ENCODE assay signal across 8 cellular contexts in the genomic region with DNA sequence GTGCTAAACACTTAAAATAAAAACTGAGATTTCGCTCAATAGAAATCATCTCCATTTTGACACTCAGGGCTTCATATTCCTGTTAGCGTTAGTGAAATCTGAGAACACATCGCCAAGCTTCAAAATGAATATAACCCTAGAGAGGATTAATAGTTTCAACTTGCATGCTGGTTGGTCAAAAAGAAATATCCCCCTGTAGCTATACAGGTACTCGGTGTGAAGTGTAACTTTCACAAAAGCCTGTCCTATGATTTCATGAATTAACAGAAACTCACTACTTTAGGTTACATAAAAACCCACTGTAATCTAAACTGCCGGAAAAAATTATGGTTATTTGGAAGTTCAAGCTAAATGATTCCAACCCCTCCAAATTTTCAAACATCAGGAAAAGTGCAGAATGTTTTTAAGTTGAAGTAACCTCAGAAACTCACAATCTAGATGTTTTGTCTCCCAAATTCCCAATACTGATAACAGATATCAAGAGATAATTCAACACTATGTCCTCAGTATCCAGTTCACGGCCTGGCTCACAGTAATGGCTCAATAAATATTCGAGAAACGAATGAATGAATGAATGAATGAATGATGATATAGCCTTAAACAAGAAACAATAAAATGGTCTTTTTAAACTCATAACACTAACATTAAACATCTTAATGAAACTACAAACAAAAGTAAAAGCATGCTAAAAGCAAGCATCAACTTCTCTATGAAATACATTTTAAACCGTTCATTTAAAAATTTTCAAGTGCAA. TPM values are rescaled to one million over a fixed set of nuclear protein-coding genes. Genes with fewer than 3 reads are reported as not detected.
A peak's percentile ranks its signal among the peaks of the same experiment; 100 is the strongest.
DNase-seq lines count a peak whose midpoint lies in the region; ATAC-seq and TF ChIP-seq lines count a peak whose summit lies in the region.

No MANE protein-coding gene starts in this region.

- H3K9ac ChIP-seq in HCT116 (ENCODE audit: low read length), result no peak overlapping the region

- H3K9me3 Mint-ChIP-seq in CD4-positive, alpha-beta T cell, result no peaks in the 10 kb centered on the region
- H3K9me3 Mint-ChIP-seq in activated naive CD8-positive, alpha-beta T cell treated with anti-CD3 and anti-CD28 coated beads, Interleukin-2, amount 10 ng/mL, durations not matched to agents 7 days and 5 days, result no peaks in the 10 kb centered on the region
- no peaks in the 10 kb centered on the region for H3K9me3 Mint-ChIP-seq in mesothelial cell of epicardium

- no peaks in the 10 kb centered on the region for H3K27me3 ChIP-seq in CD4-positive, alpha-beta T cell (ENCODE audit: control insufficient read depth, insufficient read depth, low read length)
- no peaks in the 10 kb centered on the region for H3K27me3 ChIP-seq in HCT116 (ENCODE audit: insufficient read depth, low read length)

- peak overlapping the region; percentile 90; the same call in 1 of the 2 replicates for H3K4me2 ChIP-seq in HCT116 (ENCODE audit: low read length)

- no peak overlapping the region for H2AFZ ChIP-seq in HCT116 (ENCODE audit: low read depth, low read length, poor library complexity, severe bottlenecking)

- intact Hi-C loops in CD4-positive, alpha-beta T cell (cut with DNase I, micrococcal nuclease), result loop anchor here (2.0 to 10.0 kb wide), 5 partner anchors 36 to 229 kb away; a partner anchor contains a TSS
- intact Hi-C loops in HCT116 (cut with micrococcal nuclease), result loop anchor here (2.0 kb wide), 1 partner anchor 259 kb away; no protein-coding TSS in a partner anchor

- POLR2A ChIA-PET in CD4-positive, alpha-beta T cell (lab: Charles Lee), result interaction anchor here (0.7 to 4.5 kb wide), 14 partner anchors 8 to 276 kb away, joined by 3 to 43 read pairs (median 5); a partner anchor contains a TSS
- POLR2A ChIA-PET in HCT116 (lab: Charles Lee), result no interaction called here
- POLR2A ChIA-PET in activated naive CD8-positive, alpha-beta T cell treated with anti-CD3 and anti-CD28 coated beads, Interleukin-2, amount 10 ng/mL, durations not matched to agents 7 days and 5 days (lab: Charles Lee), result interaction anchor here (1.0 to 3.6 kb wide), 9 partner anchors 8 to 276 kb away, joined by 3 to 14 read pairs (median 4); a partner anchor contains a TSS

- CTCF ChIA-PET in CD4-positive, alpha-beta T cell (lab: Charles Lee), result interaction anchor here (0.7 to 4.0 kb wide), 13 partner anchors 11 to 275 kb away, joined by 3 to 27 read pairs (median 4); a partner anchor contains a TSS
- CTCF ChIA-PET in HCT116 (lab: Charles Lee), result interaction anchor here (1.5 kb wide), 1 partner anchor 258 kb away, joined by 6 read pairs; no protein-coding TSS in a partner anchor

- H3K36me3 Mint-ChIP-seq in CD4-positive, alpha-beta T cell (ENCODE audit: low read depth), result peaks cover 21% of the 10 kb centered on the region
- peaks cover 10% of the 10 kb centered on the region for H3K36me3 Mint-ChIP-seq in activated naive CD8-positive, alpha-beta T cell treated with anti-CD3 and anti-CD28 coated beads, Interleukin-2, amount 10 ng/mL, durations not matched to agents 7 days and 5 days
- no peaks in the 10 kb centered on the region for H3K36me3 Mint-ChIP-seq in mesothelial cell of epicardium

- no peak for TF ChIP-seq POLR2A in HCT116 (IDR thresholded peaks at IDR 0.05; ENCODE audit: borderline replicate concordance, extremely low read depth, insufficient read depth, insufficient read length)

- H3K4me1 Mint-ChIP-seq in CD4-positive, alpha-beta T cell (ENCODE audit: low read depth), result peaks cover 85% of the 10 kb centered on the region
- peaks cover 51% of the 10 kb centered on the region for H3K4me1 Mint-ChIP-seq in activated naive CD8-positive, alpha-beta T cell treated with anti-CD3 and anti-CD28 coated beads, Interleukin-2, amount 10 ng/mL, durations not matched to agents 7 days and 5 days
- H3K4me1 Mint-ChIP-seq in mesothelial cell of epicardium, result peaks cover 54% of the 10 kb centered on the region

- peaks cover 68% of the 10 kb centered on the region for H3K79me2 ChIP-seq in HCT116 (ENCODE audit: insufficient read depth, low read length)

- H3K4me3 ChIP-seq in HCT116 (replicated peaks in 1 of 2; ENCODE audit: low read depth in 1 of 2, low read length in 2 of 2), result no peak overlapping the region; a peak in 1 of 4 replicates

- no peak for ATAC-seq in CD4-positive, alpha-beta T cell (ENCODE audit: poor library complexity)
- no peak for ATAC-seq in HCT116
- ATAC-seq in activated naive CD8-positive, alpha-beta T cell treated with anti-CD3 and anti-CD28 coated beads, Interleukin-2, amount 10 ng/mL, durations not matched to agents 7 days and 5 days (ENCODE audit: low read depth), result no peak
- no peak for ATAC-seq in HG03039 (IDR thresholded peaks at IDR 0.05; ENCODE audit: unreplicated experiment)
- ATAC-seq in GM18868 (IDR thresholded peaks at IDR 0.05; ENCODE audit: unreplicated experiment), result no peak

- H3K9me3 ChIP-seq in CD4-positive, alpha-beta T cell (ENCODE audit: control insufficient read depth, low read length), result no peaks in the 10 kb centered on the region
- H3K9me3 ChIP-seq in HCT116 (ENCODE audit: control insufficient read depth in 1 of 2, insufficient read depth in 1 of 2, low read depth in 1 of 2, low read length in 2 of 2), result no peaks in the 10 kb centered on the region

- no peak for TF ChIP-seq CTCF in CD4-positive, alpha-beta T cell (IDR thresholded peaks at IDR 0.05)
- TF ChIP-seq CTCF in HCT116 (IDR thresholded peaks at IDR 0.05 in 2 of 3, conservative IDR thresholded peaks at IDR 0.05 in 1 of 3; ENCODE audit: borderline replicate concordance in 1 of 3, insufficient read depth in 1 of 3, low read depth in 2 of 3, low read length in 2 of 3) (no peak), mesothelial cell of epicardium (IDR thresholded peaks at IDR 0.05; ENCODE audit: unreplicated experiment) (no peak)

- no peaks in the 10 kb centered on the region for H3K9me2 ChIP-seq in HCT116 (ENCODE audit: insufficient read depth)

- TF ChIP-seq RAD21 in HCT116 (IDR thresholded peaks at IDR 0.05; ENCODE audit: low read depth), result no peak

- peaks cover 4% of the 10 kb centered on the region; the same call in 1 of the 2 replicates for H4K20me1 ChIP-seq in HCT116 (ENCODE audit: insufficient read depth)

- H3K27ac Mint-ChIP-seq in CD4-positive, alpha-beta T cell, result peak overlapping the region; percentile 95
- no peak overlapping the region for H3K27ac Mint-ChIP-seq in activated naive CD8-positive, alpha-beta T cell treated with anti-CD3 and anti-CD28 coated beads, Interleukin-2, amount 10 ng/mL, durations not matched to agents 7 days and 5 days
- H3K27ac Mint-ChIP-seq in mesothelial cell of epicardium, result peak overlapping the region; percentile 49

- BruUV-seq in HCT116 (replicated peaks; lab: Mats Ljungman, UMichigan), result no TSS peak

- no peaks in the 10 kb centered on the region for H3K36me3 ChIP-seq in HCT116 (ENCODE audit: control insufficient read depth in 1 of 2, insufficient read depth in 2 of 2, low read length in 2 of 2)

- DNase-seq in CD4-positive, alpha-beta T cell, result no peak
- DNase-seq in HCT116 (ENCODE audit: low read depth, low spot score) (no peak), mesothelial cell of epicardium (ENCODE audit: low spot score in 2 of 2, unreplicated experiment in 2 of 2) (no peak), NCI-H1048 (lab: John Stamatoyannopoulos, UW) (no peak), G401 (ENCODE audit: low spot score) (no peak)
- DNase-seq in activated naive CD8-positive, alpha-beta T cell treated with anti-CD3 and anti-CD28 coated beads, Interleukin-2, amount 10 ng/mL, durations not matched to agents 7 days and 5 days, result no peak

- no peaks in the 10 kb centered on the region for H3K27me3 Mint-ChIP-seq in CD4-positive, alpha-beta T cell
- no peaks in the 10 kb centered on the region for H3K27me3 Mint-ChIP-seq in activated naive CD8-positive, alpha-beta T cell treated with anti-CD3 and anti-CD28 coated beads, Interleukin-2, amount 10 ng/mL, durations not matched to agents 7 days and 5 days
- H3K27me3 Mint-ChIP-seq in mesothelial cell of epicardium (ENCODE audit: low read depth), result no peaks in the 10 kb centered on the region

- H3K27ac ChIP-seq in CD4-positive, alpha-beta T cell (ENCODE audit: low read depth, low read length), result no peak overlapping the region
- no peak overlapping the region for H3K27ac ChIP-seq in HCT116 (ENCODE audit: low read depth, low read length)

- peak overlapping the region; percentile 90 for H3K4me3 Mint-ChIP-seq in CD4-positive, alpha-beta T cell
- H3K4me3 Mint-ChIP-seq in activated naive CD8-positive, alpha-beta T cell treated with anti-CD3 and anti-CD28 coated beads, Interleukin-2, amount 10 ng/mL, durations not matched to agents 7 days and 5 days, result peak overlapping the region; percentile 99
- peak overlapping the region; percentile 98 for H3K4me3 Mint-ChIP-seq in mesothelial cell of epicardium

- in situ Hi-C loops in G401 (cut with HindIII; ENCODE audit: low sequenced_read_pairs), result no loop called here

- RAD21 ChIA-PET in HCT116 (lab: Charles Lee; ENCODE audit: low non-redundant PET in 1 of 2, low total read pairs in 2 of 2, uncharacterized antibody in 2 of 2, unreplicated experiment in 2 of 2), result no interaction called here

- peaks cover 4 to 19% of the 10 kb centered on the region in 2 experiments; a peak in 3 of 4 replicates for H3K4me1 ChIP-seq in HCT116 (ENCODE audit: control insufficient read depth in 1 of 2, insufficient read depth in 2 of 2, low read length in 2 of 2)

TF ChIP-seq in HCT116, 20 proteins besides CTCF, POLR2A, EP300 and RAD21 (continues in another document):
- TF ChIP-seq EZH2 (IDR thresholded peaks at IDR 0.05) (no peak), FOSL1 (IDR thresholded peaks at IDR 0.05; ENCODE audit: low read depth) (no peak), EGR1 (IDR thresholded peaks at IDR 0.05; ENCODE audit: low read depth) (no peak)
- TF ChIP-seq, protein P1, sequence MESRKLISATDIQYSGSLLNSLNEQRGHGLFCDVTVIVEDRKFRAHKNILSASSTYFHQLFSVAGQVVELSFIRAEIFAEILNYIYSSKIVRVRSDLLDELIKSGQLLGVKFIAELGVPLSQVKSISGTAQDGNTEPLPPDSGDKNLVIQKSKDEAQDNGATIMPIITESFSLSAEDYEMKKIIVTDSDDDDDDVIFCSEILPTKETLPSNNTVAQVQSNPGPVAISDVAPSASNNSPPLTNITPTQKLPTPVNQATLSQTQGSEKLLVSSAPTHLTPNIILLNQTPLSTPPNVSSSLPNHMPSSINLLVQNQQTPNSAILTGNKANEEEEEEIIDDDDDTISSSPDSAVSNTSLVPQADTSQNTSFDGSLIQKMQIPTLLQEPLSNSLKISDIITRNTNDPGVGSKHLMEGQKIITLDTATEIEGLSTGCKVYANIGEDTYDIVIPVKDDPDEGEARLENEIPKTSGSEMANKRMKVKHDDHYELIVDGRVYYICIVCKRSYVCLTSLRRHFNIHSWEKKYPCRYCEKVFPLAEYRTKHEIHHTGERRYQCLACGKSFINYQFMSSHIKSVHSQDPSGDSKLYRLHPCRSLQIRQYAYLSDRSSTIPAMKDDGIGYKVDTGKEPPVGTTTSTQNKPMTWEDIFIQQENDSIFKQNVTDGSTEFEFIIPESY (IDR thresholded peaks at IDR 0.05; ENCODE audit: extremely low read depth, insufficient replicate concordance, low read length), result no peak

RNA-seq across cellular contexts. Expression of a gene that starts 2.5 kb away (rescaled TPM):
- total RNA-seq in CD4-positive, alpha-beta T cell, result 100 to 1,000 TPM; 135 to 138 TPM
- total RNA-seq in HCT116 (2021; ENCODE audit: unreplicated experiment) (57.7 TPM), mesothelial cell of epicardium (72.0 to 74.5 TPM (median 74.5 TPM) in 3 replicates)
- 11.0 and 16.9 TPM in 2 replicates for polyA plus RNA-seq in HCT116 (2012)
- 10 to 100 TPM; 89.9 to 91.5 TPM for total RNA-seq in activated naive CD8-positive, alpha-beta T cell treated with anti-CD3 and anti-CD28 coated beads, Interleukin-2, amount 10 ng/mL, durations not matched to agents 7 days and 5 days
- total RNA-seq in G401 (2014; rRNA removed; shearing (Covaris generic)), result 13.0 and 14.3 TPM in 2 replicates
